In genomic region chr22:22989856-22990255, GRCh38 we compare ENCODE assay signal across 26 cellular contexts.
"Had no signal": no experiment of that assay in that cellular context is flagged by ENCODE, and none has a peak within 500 bp of the region (broad histone marks: within the 10 kb centered on the region; RNA-seq: fewer than 3 reads in every experiment).

No MANE protein-coding gene starts in this region.

- H3K27ac ChIP-seq: neural progenitor cell, ovary, parathyroid adenoma, psoas muscle, right lobe of liver, sigmoid colon, stomach, thoracic aorta, thyroid gland, tibial nerve, upper lobe of left lung, vagina had no signal

- H3K9ac ChIP-seq: neural progenitor cell, parathyroid adenoma had no signal

- H3K4me3 ChIP-seq: neural progenitor cell, ovary, psoas muscle, right lobe of liver, sigmoid colon, stomach, thoracic aorta, thyroid gland, tibial nerve, upper lobe of left lung, vagina had no signal

- DNase-seq: natural killer cell; occipital lobe; ovary; posterior cingulate gyrus; psoas muscle; right cardiac atrium; right lobe of liver; sigmoid colon; small intestine; stimulated activated CD4-positive, alpha-beta T cell treated with anti-CD3 and anti-CD28 coated beads, Interleukin-15, amount 100 ng/mL, for 24 hours; stimulated activated CD4-positive, alpha-beta T cell treated with anti-CD3 and anti-CD28 coated beads, Interleukin-2, amount 100 ng/mL, for 24 hours; stimulated activated CD4-positive, alpha-beta T cell treated with anti-CD3 and anti-CD28 coated beads, Interleukin-2, amount 100 ng/mL, for 48 hours; stimulated activated CD4-positive, alpha-beta T cell treated with anti-CD3 and anti-CD28 coated beads, Interleukin-4, amount 100 ng/mL, for 24 hours; stimulated activated naive B cell treated with anti-CD40 and anti-IgM and Interleukin-4, amounts not matched to agents 10 μg/mL and 1 μg/mL and 100 μg/mL, for 72 hours; stimulated activated naive CD4-positive, alpha-beta T cell treated with Interleukin-2 at 50 U/mL for 16 hours; stomach; thyroid gland; trophoblast cell; upper lobe of left lung had no signal

- H3K4me1 ChIP-seq: neural progenitor cell, parathyroid adenoma, psoas muscle, right lobe of liver, sigmoid colon, thyroid gland, tibial nerve, upper lobe of left lung, vagina had no signal

- ATAC-seq: natural killer cell; psoas muscle; right cardiac atrium; right lobe of liver; stimulated activated effector memory CD8-positive, alpha-beta T cell treated with anti-CD3 and anti-CD28 coated beads, Interleukin-12 subunit alpha, Interleukin-12 subunit beta, amount 100 ng/mL, for 72 hours; stimulated activated naive B cell treated with anti-CD40 and anti-IgM and Interleukin-4, amounts not matched to agents 10 μg/mL and 1 μg/mL and 100 μg/mL, for 72 hours had no signal

- H3K4me2 ChIP-seq: neural progenitor cell had no signal

- H3K9me3 ChIP-seq: ovary, psoas muscle, right lobe of liver, sigmoid colon, stomach, thoracic aorta, thyroid gland, tibial nerve, upper lobe of left lung, vagina had no signal

- H2AFZ ChIP-seq: neural progenitor cell, parathyroid adenoma had no signal

- H3K36me3 ChIP-seq: neural progenitor cell, ovary, right lobe of liver, sigmoid colon, stomach, thoracic aorta, thyroid gland, tibial nerve, upper lobe of left lung, vagina had no signal

- FAIRE-seq: small intestine, urothelium cell line had no signal

- H3K27me3 ChIP-seq: ovary, right lobe of liver, stomach, thyroid gland, tibial nerve, upper lobe of left lung, vagina had no signal

- H3K79me2 ChIP-seq: parathyroid adenoma had no signal
